In the genomic region with DNA sequence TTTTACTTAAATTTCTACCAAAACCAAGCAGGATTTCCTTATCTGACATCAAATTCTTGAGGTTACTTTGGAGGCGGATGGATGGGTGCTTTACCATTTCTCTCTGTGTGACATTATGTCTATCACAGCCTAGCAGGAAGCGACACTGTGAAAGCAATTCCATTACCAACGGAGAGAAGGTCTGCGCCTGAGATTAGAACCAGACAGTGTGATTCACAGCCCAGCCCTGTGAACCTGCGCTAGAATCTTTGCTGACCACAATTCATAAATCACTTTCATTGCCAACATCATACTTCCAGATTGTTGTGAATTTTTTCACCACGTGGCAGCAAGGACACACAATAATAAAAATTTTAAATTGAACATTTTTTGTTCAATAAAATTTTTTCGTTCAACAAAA, we compare ENCODE assay signal across 1 cellular context.
TF ChIP-seq lines count a peak whose summit lies in the region.

No MANE protein-coding gene starts in this region.

TF ChIP-seq in GM12878, 131 proteins besides CTCF, POLR2A, EP300 and RAD21 (continued from another document):
- TF ChIP-seq, protein P1, sequence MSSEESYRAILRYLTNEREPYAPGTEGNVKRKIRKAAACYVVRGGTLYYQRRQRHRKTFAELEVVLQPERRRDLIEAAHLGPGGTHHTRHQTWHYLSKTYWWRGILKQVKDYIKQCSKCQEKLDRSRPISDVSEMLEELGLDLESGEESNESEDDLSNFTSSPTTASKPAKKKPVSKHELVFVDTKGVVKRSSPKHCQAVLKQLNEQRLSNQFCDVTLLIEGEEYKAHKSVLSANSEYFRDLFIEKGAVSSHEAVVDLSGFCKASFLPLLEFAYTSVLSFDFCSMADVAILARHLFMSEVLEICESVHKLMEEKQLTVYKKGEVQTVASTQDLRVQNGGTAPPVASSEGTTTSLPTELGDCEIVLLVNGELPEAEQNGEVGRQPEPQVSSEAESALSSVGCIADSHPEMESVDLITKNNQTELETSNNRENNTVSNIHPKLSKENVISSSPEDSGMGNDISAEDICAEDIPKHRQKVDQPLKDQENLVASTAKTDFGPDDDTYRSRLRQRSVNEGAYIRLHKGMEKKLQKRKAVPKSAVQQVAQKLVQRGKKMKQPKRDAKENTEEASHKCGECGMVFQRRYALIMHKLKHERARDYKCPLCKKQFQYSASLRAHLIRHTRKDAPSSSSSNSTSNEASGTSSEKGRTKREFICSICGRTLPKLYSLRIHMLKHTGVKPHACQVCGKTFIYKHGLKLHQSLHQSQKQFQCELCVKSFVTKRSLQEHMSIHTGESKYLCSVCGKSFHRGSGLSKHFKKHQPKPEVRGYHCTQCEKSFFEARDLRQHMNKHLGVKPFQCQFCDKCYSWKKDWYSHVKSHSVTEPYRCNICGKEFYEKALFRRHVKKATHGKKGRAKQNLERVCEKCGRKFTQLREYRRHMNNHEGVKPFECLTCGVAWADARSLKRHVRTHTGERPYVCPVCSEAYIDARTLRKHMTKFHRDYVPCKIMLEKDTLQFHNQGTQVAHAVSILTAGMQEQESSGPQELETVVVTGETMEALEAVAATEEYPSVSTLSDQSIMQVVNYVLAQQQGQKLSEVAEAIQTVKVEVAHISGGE (CRISPR knock-in tag; IDR thresholded peaks at IDR 0.05) = no peak
- no peak for TF ChIP-seq FOXM1 (IDR thresholded peaks at IDR 0.05; ENCODE audit: low read depth, low read length)
